ENCODE assay signal across 8 cellular contexts in genomic region chr1:172154571-172154970, GRCh38.
DNase-seq lines count a peak whose midpoint lies in the region; ATAC-seq and TF ChIP-seq lines count a peak whose summit lies in the region.

No MANE protein-coding gene starts in this region.

- POLR2A ChIA-PET in Panc1 (lab: Charles Lee): interaction anchor here (0.5 to 1.1 kb wide), 2 partner anchors 167 to 226 kb away, joined by 3 to 6 read pairs; no protein-coding TSS in a partner anchor
- POLR2A ChIA-PET in naive thymus-derived CD8-positive, alpha-beta T cell (lab: Charles Lee): no interaction called here

- peaks cover 0 to 6% (median 0%) of the 10 kb centered on the region in 5 donors for H3K27me3 Mint-ChIP-seq in naive thymus-derived CD8-positive, alpha-beta T cell

- no peaks in the 10 kb centered on the region for H3F3A ChIP-seq in MM.1S (ENCODE audit: insufficient read depth, low read length)

- H3K36me3 ChIP-seq in Panc1 (ENCODE audit: control insufficient read depth, insufficient read depth, low read length): no peaks in the 10 kb centered on the region
- no peaks in the 10 kb centered on the region for H3K36me3 ChIP-seq in MM.1S (replicated peaks; ENCODE audit: insufficient read depth, low read length)

- H3K9me3 ChIP-seq in Panc1 (ENCODE audit: control insufficient read depth, insufficient read depth, low read depth, low read length) (no peaks in the 10 kb centered on the region; the same call in 1 of the 2 replicates), MM.1S (replicated peaks; ENCODE audit: insufficient read depth, low read length) (no peaks in the 10 kb centered on the region)

- intact Hi-C loops in Panc1 (cut with micrococcal nuclease; ENCODE audit: unreplicated experiment): no loop called here

- H3K27ac ChIP-seq in Panc1 (ENCODE audit: low read length): peak overlapping the region; percentile 64; the same call in 1 of the 2 replicates
- H3K27ac ChIP-seq in MM.1S (ENCODE audit: low read length): no peak overlapping the region

- H3K4me2 ChIP-seq in MM.1S (ENCODE audit: low read depth, low read length): no peak overlapping the region

- no peaks in the 10 kb centered on the region for H4K20me1 ChIP-seq in MM.1S (ENCODE audit: insufficient read depth, low read length)

- H3K4me1 Mint-ChIP-seq in naive thymus-derived CD8-positive, alpha-beta T cell: peaks cover 4 to 7% (median 5%) of the 10 kb centered on the region in 4 donors

- H3K4me3 ChIP-seq in Panc1 (ENCODE audit: low read depth in 2 of 2, low read length in 2 of 2): no peak overlapping the region
- no peak overlapping the region for H3K4me3 ChIP-seq in fibroblast of the aortic adventitia (ENCODE audit: low read depth, low read length)
- no peak overlapping the region for H3K4me3 ChIP-seq in MM.1S (ENCODE audit: low read length)

- H3K9me3 Mint-ChIP-seq in naive thymus-derived CD8-positive, alpha-beta T cell: peaks cover 0 to 2% (median 0%) of the 10 kb centered on the region in 9 donors

- no peaks in the 10 kb centered on the region for H3K27me3 ChIP-seq in Panc1 (ENCODE audit: control insufficient read depth, insufficient read depth, low read length)
- no peaks in the 10 kb centered on the region for H3K27me3 ChIP-seq in MM.1S (replicated peaks; ENCODE audit: insufficient read depth, low read length)

- no peak overlapping the region; the same call in 1 of the 2 replicates for H2AFZ ChIP-seq in MM.1S (ENCODE audit: low read length)

- H3K79me2 ChIP-seq in MM.1S (ENCODE audit: low read length): no peaks in the 10 kb centered on the region

- no peaks in the 10 kb centered on the region for H3K9me2 ChIP-seq in MM.1S (replicated peaks; ENCODE audit: insufficient read depth, low read length)

- H3K36me3 Mint-ChIP-seq in naive thymus-derived CD8-positive, alpha-beta T cell: peaks cover 0 to 2% (median 0%) of the 10 kb centered on the region in 3 donors

- H3K9ac ChIP-seq in MM.1S (ENCODE audit: low read length): no peak overlapping the region

- H3K27ac Mint-ChIP-seq in naive thymus-derived CD8-positive, alpha-beta T cell: peak overlapping the region in 3 of 10 donors; percentile 13 to 88 (median 85)

- H3K4me3 Mint-ChIP-seq in naive thymus-derived CD8-positive, alpha-beta T cell: peak overlapping the region in 1 of 10 donors; percentile 7

- in situ Hi-C loops in Panc1 (cut with HindIII; ENCODE audit: low pct_unique_long_range_greater_than_20kb, low sequenced_read_pairs): no loop called here

- TF ChIP-seq CTCF in Panc1 (IDR thresholded peaks at IDR 0.05): no peak
- no peak for TF ChIP-seq CTCF in fibroblast of the aortic adventitia (IDR thresholded peaks at IDR 0.05; ENCODE audit: insufficient read depth, low read length)
- no peak for TF ChIP-seq CTCF in MM.1S (IDR thresholded peaks at IDR 0.05; ENCODE audit: low read length)

- peak; percentile 42 for DNase-seq in Panc1 (ENCODE audit: low read depth, low spot score)
- peak; percentile 78 for DNase-seq in fibroblast of the aortic adventitia (ENCODE audit: low read depth)
- DNase-seq in MM.1S: no peak
- no peak for DNase-seq in naive thymus-derived CD8-positive, alpha-beta T cell
- DNase-seq in NCI-H146 treated with DMSO at 0.1 percent for 48 hours (lab: John Stamatoyannopoulos, UW; ENCODE audit: unreplicated experiment): no peak
- DNase-seq in islet precursor cell: no peak

- BruUV-seq in Panc1 (replicated peaks; lab: Mats Ljungman, UMichigan): no TSS peak

- ATAC-seq in GM18508 (IDR thresholded peaks at IDR 0.05; ENCODE audit: insufficient read depth, unreplicated experiment) (peak; percentile 95), HG02588 (IDR thresholded peaks at IDR 0.05; ENCODE audit: unreplicated experiment) (peak; percentile 88), Panc1 (peak; percentile 62; the same call in 1 of the 2 replicates)
- no peak for ATAC-seq in naive thymus-derived CD8-positive, alpha-beta T cell

- CTCF ChIA-PET in Panc1 (lab: Charles Lee): no interaction called here

- H3K4me1 ChIP-seq in Panc1 (ENCODE audit: control insufficient read depth, insufficient read depth, low read length) (no peaks in the 10 kb centered on the region), MM.1S (ENCODE audit: low read length) (peaks cover 6% of the 10 kb centered on the region; the same call in 1 of the 2 replicates)

Comparison
In these comparisons a context has a peak if more than half of its experiments do, and no peak if none do; other contexts are left out.
1. ATAC-seq: peak in GM18508 (single experiment), HG02588 (single experiment) and Panc1 (single experiment); none in naive thymus-derived CD8-positive, alpha-beta T cell (0 of 2).
2. DNase-seq: peak in Panc1 (single experiment) and fibroblast of the aortic adventitia (single experiment); none in MM.1S (single experiment), naive thymus-derived CD8-positive, alpha-beta T cell (0 of 10), NCI-H146 treated with DMSO at 0.1 percent for 48 hours (single experiment) and islet precursor cell (single experiment).